In the genomic region with DNA sequence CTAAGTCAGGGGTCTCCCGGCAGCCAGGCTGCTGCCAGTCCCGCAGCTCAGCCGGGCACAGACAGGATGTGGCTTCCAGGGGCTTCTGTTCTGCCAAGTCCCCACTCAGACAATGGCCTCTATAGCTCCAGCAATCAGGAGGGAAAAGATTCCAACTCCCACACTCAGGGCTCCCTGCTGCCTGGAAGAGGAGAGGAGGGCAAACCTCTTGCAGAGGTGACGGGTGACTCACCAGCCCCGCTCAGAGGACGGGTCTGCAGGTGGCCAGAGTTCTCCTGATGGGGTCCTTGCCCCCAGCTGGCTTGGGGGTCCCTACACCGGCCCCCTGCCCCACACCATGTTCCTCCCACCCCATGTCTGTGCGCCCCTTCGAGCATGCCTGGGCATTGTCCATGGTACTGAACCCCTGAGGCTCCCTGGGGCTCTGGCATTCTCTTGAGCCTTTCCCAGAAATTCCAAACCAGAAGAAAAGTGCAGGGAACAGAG, we compare ENCODE assay signal across 13 cellular contexts. TPM values are rescaled to one million over a fixed set of nuclear protein-coding genes. Genes with fewer than 3 reads are reported as not detected.
DNase-seq lines count a peak whose midpoint lies in the region; ATAC-seq and TF ChIP-seq lines count a peak whose summit lies in the region.
"Had no signal": no experiment of that assay in that cellular context is flagged by ENCODE, and none has a peak within 500 bp of the region (broad histone marks: within the 10 kb centered on the region; RNA-seq: fewer than 3 reads in every experiment).

No MANE protein-coding gene starts in this region.

- TF ChIP-seq POLR2A in upper lobe of left lung (IDR thresholded peaks at IDR 0.05) (no peak), GM18505 (IDR thresholded peaks at IDR 0.05; ENCODE audit: borderline replicate concordance, extremely low read depth, insufficient read depth, insufficient read length) (no peak)

- H3K27ac Mint-ChIP-seq in activated naive CD4-positive, alpha-beta T cell treated with anti-CD3 and anti-CD28 coated beads, Interleukin-2, amount 10 ng/mL, durations not matched to agents 7 days and 5 days = peak overlapping the region; percentile 96
- H3K27ac Mint-ChIP-seq in T-helper 2 cell treated with Interferon-gamma antibody and Interleukin-4, amounts not matched to agents 5 μg/mL and 100 μg/mL, for 36 hours = peak overlapping the region; percentile 26

- H3K36me3 Mint-ChIP-seq in activated naive CD4-positive, alpha-beta T cell treated with anti-CD3 and anti-CD28 coated beads, Interleukin-2, amount 10 ng/mL, durations not matched to agents 7 days and 5 days = no peaks in the 10 kb centered on the region
- H3K36me3 Mint-ChIP-seq in T-helper 2 cell treated with Interferon-gamma antibody and Interleukin-4, amounts not matched to agents 5 μg/mL and 100 μg/mL, for 36 hours (ENCODE audit: low read depth) = no peaks in the 10 kb centered on the region

- H3K9me3 ChIP-seq in upper lobe of left lung = no peaks in the 10 kb centered on the region

- H3K4me1 Mint-ChIP-seq in activated naive CD4-positive, alpha-beta T cell treated with anti-CD3 and anti-CD28 coated beads, Interleukin-2, amount 10 ng/mL, durations not matched to agents 7 days and 5 days = peaks cover 54% of the 10 kb centered on the region
- peaks cover 29% of the 10 kb centered on the region for H3K4me1 Mint-ChIP-seq in T-helper 2 cell treated with Interferon-gamma antibody and Interleukin-4, amounts not matched to agents 5 μg/mL and 100 μg/mL, for 36 hours (ENCODE audit: low read depth)

- no peak overlapping the region for H3K4me3 Mint-ChIP-seq in activated naive CD4-positive, alpha-beta T cell treated with anti-CD3 and anti-CD28 coated beads, Interleukin-2, amount 10 ng/mL, durations not matched to agents 7 days and 5 days
- peak overlapping the region; percentile 20 for H3K4me3 Mint-ChIP-seq in T-helper 2 cell treated with Interferon-gamma antibody and Interleukin-4, amounts not matched to agents 5 μg/mL and 100 μg/mL, for 36 hours

- CTCF ChIA-PET in activated naive CD4-positive, alpha-beta T cell treated with anti-CD3 and anti-CD28 coated beads, Interleukin-2, amount 10 ng/mL, durations not matched to agents 7 days and 5 days (lab: Charles Lee) = interaction anchor here (0.9 to 1.7 kb wide), 4 partner anchors 50 to 242 kb away, joined by 3 to 7 read pairs (median 4); no protein-coding TSS in a partner anchor

- DNase-seq in activated naive CD4-positive, alpha-beta T cell treated with anti-CD3 and anti-CD28 coated beads, Interleukin-2, amount 10 ng/mL, durations not matched to agents 7 days and 5 days = peak; percentile 31
- DNase-seq in activated naive CD4-positive, alpha-beta T cell (lab: John Stamatoyannopoulos, UW) = no peak
- DNase-seq in T-helper 2 cell treated with Interferon-gamma antibody and Interleukin-4, amounts not matched to agents 5 μg/mL and 100 μg/mL, for 36 hours (ENCODE audit: low spot score) = no peak
- DNase-seq in left cardiac atrium (peak; percentile 15), upper lobe of left lung (peak in 1 of 2 donors; percentile 24), NCI-H146 treated with DMSO at 0.1 percent for 48 hours (lab: John Stamatoyannopoulos, UW; ENCODE audit: unreplicated experiment) (no peak)
- DNase-seq in activated CD4-positive, alpha-beta T cell treated with anti-CD3 and anti-CD28 coated beads for 48 hours = no peak
- DNase-seq: activated T-cell treated with anti-CD3 and anti-CD28 coated beads, Interleukin-2, amount 50 U/mL, for 48 hours; midbrain; trophoblast cell had no signal

- H3K4me1 ChIP-seq in upper lobe of left lung = peaks cover 10 to 28% (median 20%) of the 10 kb centered on the region in 4 donors

- ATAC-seq in left cardiac atrium (no peak), upper lobe of left lung (ENCODE audit: low FRiP score in 2 of 2) (no peak), GM18505 (IDR thresholded peaks at IDR 0.05; ENCODE audit: unreplicated experiment) (no peak)

- peaks cover 0 to 4% (median 0%) of the 10 kb centered on the region in 4 donors for H3K27me3 ChIP-seq in upper lobe of left lung

- 46 to 61% methylated on average over 3 to 6 of the region's 9 CpGs for WGBS in upper lobe of left lung, 2 donors

- H3K27ac ChIP-seq in upper lobe of left lung = peak overlapping the region; percentile 72 to 88 (median 77)
- H3K27ac ChIP-seq: KMS-11 had no signal

- H3K9me3 Mint-ChIP-seq in activated naive CD4-positive, alpha-beta T cell treated with anti-CD3 and anti-CD28 coated beads, Interleukin-2, amount 10 ng/mL, durations not matched to agents 7 days and 5 days = no peaks in the 10 kb centered on the region
- no peaks in the 10 kb centered on the region for H3K9me3 Mint-ChIP-seq in T-helper 2 cell treated with Interferon-gamma antibody and Interleukin-4, amounts not matched to agents 5 μg/mL and 100 μg/mL, for 36 hours

- intact Hi-C loops in left cardiac atrium (cut with DNase I) = no loop called here

- H3K36me3 ChIP-seq in upper lobe of left lung = no peaks in the 10 kb centered on the region

- no peak for TF ChIP-seq CTCF in upper lobe of left lung (IDR thresholded peaks at IDR 0.05)

- H3K4me3 ChIP-seq in upper lobe of left lung = no peak overlapping the region

- TF ChIP-seq EP300 in upper lobe of left lung (IDR thresholded peaks at IDR 0.05) = no peak

- peaks cover 67% of the 10 kb centered on the region for H3K27me3 Mint-ChIP-seq in activated naive CD4-positive, alpha-beta T cell treated with anti-CD3 and anti-CD28 coated beads, Interleukin-2, amount 10 ng/mL, durations not matched to agents 7 days and 5 days
- peaks cover 10% of the 10 kb centered on the region for H3K27me3 Mint-ChIP-seq in T-helper 2 cell treated with Interferon-gamma antibody and Interleukin-4, amounts not matched to agents 5 μg/mL and 100 μg/mL, for 36 hours (ENCODE audit: low read depth)

RNA-seq across cellular contexts. Expression of a gene that starts 32.6 kb away (rescaled TPM):
- total RNA-seq in left cardiac atrium (not detected), upper lobe of left lung (1 to 10 TPM in 1 of 6 donors, under 1 TPM in 4, not detected in 1; 0.20 to 1.4 (median 0.26) TPM)
- total RNA-seq: epithelial cell of proximal tubule had no signal

RNA-seq across cellular contexts. Expression of a gene that starts 55.0 kb away (rescaled TPM):
- 1 to 10 TPM; 8.9 TPM for total RNA-seq in left cardiac atrium
- 10 to 100 TPM in 2 of 6 donors, 1 to 10 TPM in 4; 6.4 to 22.0 (median 8.5) TPM for total RNA-seq in upper lobe of left lung

Comparison
In these comparisons a context has a peak if more than half of its experiments do, and no peak if none do; other contexts are left out.
1. DNase-seq: peak in activated naive CD4-positive, alpha-beta T cell treated with anti-CD3 and anti-CD28 coated beads, Interleukin-2, amount 10 ng/mL, durations not matched to agents 7 days and 5 days (single experiment) and left cardiac atrium (single experiment); none in activated naive CD4-positive, alpha-beta T cell (0 of 4), T-helper 2 cell treated with Interferon-gamma antibody and Interleukin-4, amounts not matched to agents 5 μg/mL and 100 μg/mL, for 36 hours (single experiment), NCI-H146 treated with DMSO at 0.1 percent for 48 hours (single experiment) and activated CD4-positive, alpha-beta T cell treated with anti-CD3 and anti-CD28 coated beads for 48 hours (single experiment).